In genomic region chr4:84901745-84902283, GRCh38 we compare ENCODE assay signal across 15 cellular contexts.
DNase-seq lines count a peak whose midpoint lies in the region; ATAC-seq and TF ChIP-seq lines count a peak whose summit lies in the region.
"Had no signal": no experiment of that assay in that cellular context is flagged by ENCODE, and none has a peak within 500 bp of the region (broad histone marks: within the 10 kb centered on the region; RNA-seq: fewer than 3 reads in every experiment).

No MANE protein-coding gene starts in this region.

- H2AFZ ChIP-seq in GM23338: no peak overlapping the region
- H2AFZ ChIP-seq: GM23248 had no signal

- no peaks in the 10 kb centered on the region for H3F3A ChIP-seq in GM23338 (replicated peaks; ENCODE audit: low read depth)

- H3K4me1 ChIP-seq in GM23338 (ENCODE audit: insufficient read depth): peaks cover 31% of the 10 kb centered on the region

- peak overlapping the region; percentile 24; the same call in 1 of the 2 replicates for H3K4me2 ChIP-seq in GM23338

- H3K79me2 ChIP-seq in GM23338 (replicated peaks; ENCODE audit: insufficient read depth): peaks cover 57% of the 10 kb centered on the region

- H3K4me3 Mint-ChIP-seq in GM23338 (no peak overlapping the region), brain (peak overlapping the region in 1 of 5 experiments; percentile 1), nephron (no peak overlapping the region)
- H3K4me3 Mint-ChIP-seq: B cell; CD4-positive, alpha-beta T cell had no signal

- no peaks in the 10 kb centered on the region for H3K36me3 ChIP-seq in GM23338 (ENCODE audit: insufficient read depth)

- no peak overlapping the region for H3K4me3 ChIP-seq in GM23338
- H3K4me3 ChIP-seq: GM12878, GM23248 had no signal

- H3K4me1 Mint-ChIP-seq in GM23338 (peaks cover 30% of the 10 kb centered on the region), brain (peaks cover 29% of the 10 kb centered on the region), nephron (peaks cover 21% of the 10 kb centered on the region)
- H3K4me1 Mint-ChIP-seq: B cell had no signal

- no peak for ATAC-seq in GM23338
- no peak for ATAC-seq in SK-N-SH treated with all-trans-retinoic acid at 6 μM for 48 hours
- ATAC-seq: GM12878 had no signal

- H3K27ac Mint-ChIP-seq in GM23338 (peak overlapping the region; percentile 18; the same call in 1 of the 2 replicates), brain (peak overlapping the region in 4 of 5 experiments; percentile 7 to 73 (median 19)), nephron (peak overlapping the region; percentile 25 to 62 (median 55))
- H3K27ac Mint-ChIP-seq: B cell; CD4-positive, alpha-beta T cell had no signal

- H3K27me3 Mint-ChIP-seq in GM23338 (ENCODE audit: insufficient read depth, low read depth, poor library complexity) (no peaks in the 10 kb centered on the region), brain (no peaks in the 10 kb centered on the region), nephron (ENCODE audit: low read depth) (no peaks in the 10 kb centered on the region)
- H3K27me3 Mint-ChIP-seq: B cell; CD4-positive, alpha-beta T cell had no signal

- TF ChIP-seq CTCF in GM23338 (conservative IDR thresholded peaks at IDR 0.05; ENCODE audit: low read depth in 2 of 2) (no peak), brain (conservative IDR thresholded peaks at IDR 0.05) (no peak), nephron (IDR thresholded peaks at IDR 0.05; ENCODE audit: unreplicated experiment in 3 of 3) (no peak)

- H3K27ac ChIP-seq in GM23338 (ENCODE audit: low read depth): peak overlapping the region; percentile 35; the same call in 1 of the 2 replicates
- H3K27ac ChIP-seq: GM23248 had no signal

- no peaks in the 10 kb centered on the region for H4K20me1 ChIP-seq in GM23338 (replicated peaks; ENCODE audit: insufficient read depth)

- no peaks in the 10 kb centered on the region for H3K9me2 ChIP-seq in GM23338 (ENCODE audit: insufficient read depth)

- DNase-seq in GM23338 (ENCODE audit: low spot score) (no peak), nucleus accumbens (lab: John Stamatoyannopoulos, UW) (no peak), midbrain (lab: John Stamatoyannopoulos, UW) (no peak)
- DNase-seq in stimulated activated CD4-positive, alpha-beta T cell treated with anti-CD3 and anti-CD28 coated beads, Interleukin-12 subunit alpha, Interleukin-12 subunit beta, amount 100 ng/mL, for 4 hours: no peak
- DNase-seq: C1 segment of cervical spinal cord; Calu3; CD4-positive, alpha-beta T cell; DMS79; GM23248; H7 had no signal

- H3K9me3 Mint-ChIP-seq in GM23338 (no peaks in the 10 kb centered on the region), brain (no peaks in the 10 kb centered on the region), nephron (no peaks in the 10 kb centered on the region)
- H3K9me3 Mint-ChIP-seq: CD4-positive, alpha-beta T cell had no signal

- H3K36me3 Mint-ChIP-seq in GM23338 (ENCODE audit: low read depth): peaks cover 6% of the 10 kb centered on the region; the same call in 1 of the 3 replicates
- peaks cover 53% of the 10 kb centered on the region for H3K36me3 Mint-ChIP-seq in brain
- H3K36me3 Mint-ChIP-seq in nephron (ENCODE audit: low read depth): peaks cover 40% of the 10 kb centered on the region

- H3K27me3 ChIP-seq in GM23338 (ENCODE audit: insufficient read depth): no peaks in the 10 kb centered on the region

TF ChIP-seq in GM23338, 12 proteins besides CTCF, POLR2A, EP300 and RAD21 (continues in another document):
- TF ChIP-seq ZNF331 (CRISPR knock-in tag; IDR thresholded peaks at IDR 0.05; ENCODE audit: low read depth) (no peak), NANOG (IDR thresholded peaks at IDR 0.05; ENCODE audit: borderline replicate concordance) (no peak), CREB1 (CRISPR knock-in tag; IDR thresholded peaks at IDR 0.05; ENCODE audit: low read depth) (no peak), STAT1 (IDR thresholded peaks at IDR 0.05; ENCODE audit: unreplicated experiment) (no peak), REST (IDR thresholded peaks at IDR 0.05; ENCODE audit: unreplicated experiment) (no peak), ETS1 (IDR thresholded peaks at IDR 0.05) (no peak), JUNB (IDR thresholded peaks at IDR 0.05; ENCODE audit: unreplicated experiment) (no peak)

TF ChIP-seq in SK-N-SH treated with all-trans-retinoic acid at 6 μM for 48 hours, 23 proteins besides CTCF, POLR2A, EP300 and RAD21:
- TF ChIP-seq TCF4 (CRISPR knock-in tag; IDR thresholded peaks at IDR 0.05; ENCODE audit: borderline replicate concordance) (0 out of 2 replicates have a peak, but pooled peaks have one; percentile 20), ARNTL (CRISPR knock-in tag; IDR thresholded peaks at IDR 0.05; ENCODE audit: borderline replicate concordance, low read depth) (no peak)
